8 cellular contexts compared by ENCODE assay signal in the genomic region with DNA sequence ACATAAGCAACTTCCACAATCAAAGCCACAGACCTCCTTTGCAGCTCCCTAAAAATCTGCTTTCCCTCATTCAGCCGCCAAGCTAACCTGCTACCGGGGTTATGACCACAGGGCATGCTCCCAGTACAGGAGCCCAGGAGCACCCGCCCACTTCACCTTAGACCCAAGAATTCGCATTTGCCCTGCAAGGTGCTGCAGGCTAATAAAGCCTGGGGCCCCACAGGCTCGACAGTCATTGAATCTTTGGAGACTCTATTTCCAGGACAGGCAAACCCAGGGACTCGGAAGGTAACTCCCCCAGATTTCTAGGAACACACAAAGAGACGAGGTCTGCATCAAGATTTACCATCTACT. TPM values are rescaled to one million over a fixed set of nuclear protein-coding genes. Genes with fewer than 3 reads are reported as not detected.
A peak's percentile ranks its signal among the peaks of the same experiment; 100 is the strongest.
DNase-seq lines count a peak whose midpoint lies in the region; ATAC-seq and TF ChIP-seq lines count a peak whose summit lies in the region.

No MANE protein-coding gene starts in this region.

- H3K4me3 ChIP-seq in left ventricle myocardium inferior, result peak overlapping the region; percentile 72
- peak overlapping the region; percentile 64 for H3K4me3 ChIP-seq in iPS-18c (ENCODE audit: insufficient read depth, low read depth, low read length)
- peak overlapping the region; percentile 59 to 66 (median 64) for H3K4me3 ChIP-seq in stomach

- TF ChIP-seq CTCF in left ventricle myocardium inferior (IDR thresholded peaks at IDR 0.05; ENCODE audit: borderline replicate concordance) (no peak), stomach (IDR thresholded peaks at IDR 0.05) (no peak)
- no peak for TF ChIP-seq CTCF in activated CD8-positive, alpha-beta T cell treated with anti-CD3 and anti-CD28 coated beads for 36 hours (IDR thresholded peaks at IDR 0.05)

- DNase-seq in left ventricle myocardium inferior (no peak), Right ventricle myocardium inferior (ENCODE audit: missing footprints) (no peak), stomach (peak; percentile 52)
- DNase-seq in activated CD8-positive, alpha-beta T cell treated with anti-CD3 and anti-CD28 coated beads for 36 hours, result peak; percentile 29
- DNase-seq in effector CD8-positive, alpha-beta T cell (lab: John Stamatoyannopoulos, UW), result no peak

- H3K4me1 Mint-ChIP-seq in activated CD8-positive, alpha-beta T cell treated with anti-CD3 and anti-CD28 coated beads for 36 hours (ENCODE audit: low read depth), result peaks cover 60% of the 10 kb centered on the region

- H3K9me3 Mint-ChIP-seq in activated CD8-positive, alpha-beta T cell treated with anti-CD3 and anti-CD28 coated beads for 36 hours, result no peaks in the 10 kb centered on the region

- H3K36me3 ChIP-seq in left ventricle myocardium inferior (peaks cover 8% of the 10 kb centered on the region), stomach (no peaks in the 10 kb centered on the region)

- CTCF ChIA-PET in activated CD8-positive, alpha-beta T cell treated with anti-CD3 and anti-CD28 coated beads for 36 hours (lab: Charles Lee), result interaction anchor here (0.7 to 8.4 kb wide), 26 partner anchors 10 to 236 kb away, joined by 3 to 115 read pairs (median 4); partner anchors contain the start of gene POMT1

- intact Hi-C loops in left ventricle myocardium inferior (cut with micrococcal nuclease) (loop anchor here (10.0 kb wide), 1 partner anchor 64 kb away; no protein-coding TSS in a partner anchor), Right ventricle myocardium inferior (cut with DNase I) (no loop called here), stomach (cut with DNase I; ENCODE audit: low total_unique reads) (no loop called here)
- intact Hi-C loops in activated CD8-positive, alpha-beta T cell treated with anti-CD3 and anti-CD28 coated beads for 36 hours (cut with micrococcal nuclease), result loop anchor here (10.0 kb wide), 1 partner anchor 484 kb away; no protein-coding TSS in a partner anchor

- peaks cover 66% of the 10 kb centered on the region for H3K4me1 ChIP-seq in left ventricle myocardium inferior
- H3K4me1 ChIP-seq in stomach, result peaks cover 49 to 65% (median 60%) of the 10 kb centered on the region in 4 donors

- no peaks in the 10 kb centered on the region for H3K27me3 Mint-ChIP-seq in activated CD8-positive, alpha-beta T cell treated with anti-CD3 and anti-CD28 coated beads for 36 hours

- no peak for TF ChIP-seq POLR2A in stomach (IDR thresholded peaks at IDR 0.05)

- no peak for ATAC-seq in Right ventricle myocardium inferior
- peak; percentile 5 for ATAC-seq in activated CD8-positive, alpha-beta T cell treated with anti-CD3 and anti-CD28 coated beads for 36 hours
- no peak for ATAC-seq in HG03565 (IDR thresholded peaks at IDR 0.05; ENCODE audit: unreplicated experiment)
- no peak for ATAC-seq in GM18519 (IDR thresholded peaks at IDR 0.05; ENCODE audit: low FRiP score, unreplicated experiment)

- H3K27me3 ChIP-seq in left ventricle myocardium inferior (ENCODE audit: low read depth) (no peaks in the 10 kb centered on the region), stomach (no peaks in the 10 kb centered on the region)

- H3K27ac ChIP-seq in left ventricle myocardium inferior (replicated peaks) (peak overlapping the region; percentile 94), stomach (peak overlapping the region; percentile 85 to 97 (median 91))

- TF ChIP-seq EP300 in stomach (IDR thresholded peaks at IDR 0.05), result no peak

- peaks cover 33% of the 10 kb centered on the region for H3K36me3 Mint-ChIP-seq in activated CD8-positive, alpha-beta T cell treated with anti-CD3 and anti-CD28 coated beads for 36 hours (ENCODE audit: low read depth)

- 7 to 14% (median 9%) methylated on average over 6 to 7 of the region's 7 CpGs for WGBS in stomach, 5 donors

- peak overlapping the region; percentile 94 for H3K27ac Mint-ChIP-seq in activated CD8-positive, alpha-beta T cell treated with anti-CD3 and anti-CD28 coated beads for 36 hours

- no peaks in the 10 kb centered on the region for H3K9me3 ChIP-seq in left ventricle myocardium inferior (replicated peaks)
- no peaks in the 10 kb centered on the region for H3K9me3 ChIP-seq in iPS-18c (ENCODE audit: control insufficient read depth, insufficient read depth, low read length)
- no peaks in the 10 kb centered on the region for H3K9me3 ChIP-seq in stomach

- peak overlapping the region; percentile 98 for H3K4me3 Mint-ChIP-seq in activated CD8-positive, alpha-beta T cell treated with anti-CD3 and anti-CD28 coated beads for 36 hours

- POLR2A ChIA-PET in activated CD8-positive, alpha-beta T cell treated with anti-CD3 and anti-CD28 coated beads for 36 hours (lab: Charles Lee), result interaction anchor here (0.9 to 2.7 kb wide), 10 partner anchors 8 to 616 kb away, joined by 3 to 18 read pairs (median 4); partner anchors contain the start of gene SETX

RNA-seq across cellular contexts. Expression of gene RAPGEF1, which starts 1.1 kb away (rescaled TPM):
- total RNA-seq in left ventricle myocardium inferior (95.9 TPM), Right ventricle myocardium inferior (125 TPM), stomach (10 to 100 TPM; 33.2 to 84.6 (median 57.1) TPM)
- 10 to 100 TPM; 84.5 to 85.2 TPM for total RNA-seq in activated CD8-positive, alpha-beta T cell treated with anti-CD3 and anti-CD28 coated beads for 36 hours
- polyA plus RNA-seq in stomach, result 10 to 100 TPM in 2 of 3 donors, 1 to 10 TPM in 1; 8.4 to 19.1 (median 12.5) TPM

Comparison
In these comparisons a context has a peak if more than half of its experiments do, and no peak if none do; other contexts are left out.
1. intact Hi-C loops: an anchor here in left ventricle myocardium inferior (10.0 kb wide) and activated CD8-positive, alpha-beta T cell treated with anti-CD3 and anti-CD28 coated beads for 36 hours (10.0 kb wide); none called in Right ventricle myocardium inferior and stomach.
2. DNase-seq: peak in activated CD8-positive, alpha-beta T cell treated with anti-CD3 and anti-CD28 coated beads for 36 hours (single experiment) and stomach (single experiment); none in left ventricle myocardium inferior (single experiment), Right ventricle myocardium inferior (single experiment) and effector CD8-positive, alpha-beta T cell (single experiment).
3. Peak in every context shown above with its lines, with median percentiles within 50 percentile points of each other: H3K4me3 ChIP-seq.